ENCODE assay signal across 1 cellular context in the genomic region with DNA sequence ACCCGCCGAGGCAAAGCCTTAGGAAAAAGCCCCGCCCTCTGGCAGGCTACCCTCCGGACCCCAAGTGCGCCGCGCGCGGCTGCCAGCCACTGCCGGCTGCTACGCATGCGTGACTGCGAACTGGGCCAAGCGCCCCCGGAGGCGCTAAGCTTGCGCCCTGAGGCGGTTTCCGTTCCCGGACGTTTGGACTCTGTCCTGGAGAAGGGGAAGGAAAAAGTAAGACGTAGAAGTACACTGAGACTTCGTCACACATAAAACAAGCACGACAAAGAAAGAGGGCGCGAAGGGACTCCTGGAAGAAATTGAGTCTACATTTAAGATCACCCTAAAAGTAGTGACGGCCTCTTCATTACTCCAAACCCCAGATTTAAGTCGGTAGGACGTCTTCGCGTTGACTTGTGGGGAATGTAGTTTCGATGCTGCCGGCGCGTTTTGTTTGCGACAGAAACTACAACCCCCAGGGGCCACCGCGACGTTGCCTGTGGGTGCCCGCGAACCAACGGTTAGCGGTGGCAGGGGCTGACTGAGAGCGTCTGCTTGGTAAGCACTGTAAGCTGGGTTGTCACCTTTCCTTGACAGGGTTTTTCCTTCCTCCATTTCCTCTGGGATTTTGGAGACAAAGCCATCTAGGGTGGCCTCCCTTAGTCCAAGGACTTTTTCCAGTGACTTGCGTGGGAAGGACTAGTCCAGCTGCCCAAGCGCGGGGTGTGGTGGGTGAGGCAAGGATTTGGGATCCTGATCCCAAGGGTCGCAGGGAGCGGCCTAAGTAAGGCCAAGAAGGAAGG.
TF ChIP-seq lines count a peak whose summit lies in the region.

A gene (plus strand): TSS at position 472 of the 785 bp plus-strand sequence. CDS start 49,715 bp downstream, outside the sequence.

TF ChIP-seq in K562, 482 proteins besides CTCF, POLR2A, EP300 and RAD21 (continued from another document and continues in another):
- TF ChIP-seq JUND (IDR thresholded peaks at IDR 0.05; ENCODE audit: borderline replicate concordance, low read depth, low read length): peak; percentile 20; the same call in 1 of the 2 replicates
- TF ChIP-seq JUND (tag; IDR thresholded peaks at IDR 0.05; ENCODE audit: borderline replicate concordance, low read depth, low read length): no peak
- TF ChIP-seq PHF8 (IDR thresholded peaks at IDR 0.05; ENCODE audit: borderline replicate concordance, low read length): peak; percentile 78
- TF ChIP-seq ILF3 (IDR thresholded peaks at IDR 0.05; ENCODE audit: borderline replicate concordance): no peak
- TF ChIP-seq, protein P1, sequence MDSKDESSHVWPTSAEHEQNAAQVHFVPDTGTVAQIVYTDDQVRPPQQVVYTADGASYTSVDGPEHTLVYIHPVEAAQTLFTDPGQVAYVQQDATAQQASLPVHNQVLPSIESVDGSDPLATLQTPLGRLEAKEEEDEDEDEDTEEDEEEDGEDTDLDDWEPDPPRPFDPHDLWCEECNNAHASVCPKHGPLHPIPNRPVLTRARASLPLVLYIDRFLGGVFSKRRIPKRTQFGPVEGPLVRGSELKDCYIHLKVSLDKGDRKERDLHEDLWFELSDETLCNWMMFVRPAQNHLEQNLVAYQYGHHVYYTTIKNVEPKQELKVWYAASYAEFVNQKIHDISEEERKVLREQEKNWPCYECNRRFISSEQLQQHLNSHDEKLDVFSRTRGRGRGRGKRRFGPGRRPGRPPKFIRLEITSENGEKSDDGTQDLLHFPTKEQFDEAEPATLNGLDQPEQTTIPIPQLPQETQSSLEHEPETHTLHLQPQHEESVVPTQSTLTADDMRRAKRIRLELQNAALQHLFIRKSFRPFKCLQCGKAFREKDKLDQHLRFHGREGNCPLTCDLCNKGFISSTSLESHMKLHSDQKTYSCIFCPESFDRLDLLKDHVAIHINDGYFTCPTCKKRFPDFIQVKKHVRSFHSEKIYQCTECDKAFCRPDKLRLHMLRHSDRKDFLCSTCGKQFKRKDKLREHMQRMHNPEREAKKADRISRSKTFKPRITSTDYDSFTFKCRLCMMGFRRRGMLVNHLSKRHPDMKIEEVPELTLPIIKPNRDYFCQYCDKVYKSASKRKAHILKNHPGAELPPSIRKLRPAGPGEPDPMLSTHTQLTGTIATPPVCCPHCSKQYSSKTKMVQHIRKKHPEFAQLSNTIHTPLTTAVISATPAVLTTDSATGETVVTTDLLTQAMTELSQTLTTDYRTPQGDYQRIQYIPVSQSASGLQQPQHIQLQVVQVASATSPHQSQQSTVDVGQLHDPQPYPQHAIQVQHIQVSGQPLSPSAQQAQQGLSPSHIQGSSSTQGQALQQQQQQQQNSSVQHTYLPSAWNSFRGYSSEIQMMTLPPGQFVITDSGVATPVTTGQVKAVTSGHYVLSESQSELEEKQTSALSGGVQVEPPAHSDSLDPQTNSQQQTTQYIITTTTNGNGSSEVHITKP (IDR thresholded peaks at IDR 0.05; ENCODE audit: partially characterized antibody): peak; percentile 97
- TF ChIP-seq DIDO1 (tag; IDR thresholded peaks at IDR 0.05; ENCODE audit: low read depth): peak; percentile 89
- TF ChIP-seq, protein P2, sequence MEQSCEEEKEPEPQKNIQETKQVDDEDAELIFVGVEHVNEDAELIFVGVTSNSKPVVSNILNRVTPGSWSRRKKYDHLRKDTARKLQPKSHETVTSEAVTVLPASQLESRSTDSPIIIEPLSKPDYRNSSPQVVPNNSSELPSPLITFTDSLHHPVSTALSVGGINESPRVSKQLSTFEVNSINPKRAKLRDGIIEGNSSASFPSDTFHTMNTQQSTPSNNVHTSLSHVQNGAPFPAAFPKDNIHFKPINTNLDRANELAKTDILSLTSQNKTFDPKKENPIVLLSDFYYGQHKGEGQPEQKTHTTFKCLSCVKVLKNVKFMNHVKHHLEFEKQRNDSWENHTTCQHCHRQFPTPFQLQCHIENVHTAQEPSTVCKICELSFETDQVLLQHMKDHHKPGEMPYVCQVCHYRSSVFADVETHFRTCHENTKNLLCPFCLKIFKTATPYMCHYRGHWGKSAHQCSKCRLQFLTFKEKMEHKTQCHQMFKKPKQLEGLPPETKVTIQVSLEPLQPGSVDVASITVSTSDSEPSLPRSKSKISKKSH (CRISPR knock-in tag; IDR thresholded peaks at IDR 0.05): no peak
- TF ChIP-seq, protein P3, sequence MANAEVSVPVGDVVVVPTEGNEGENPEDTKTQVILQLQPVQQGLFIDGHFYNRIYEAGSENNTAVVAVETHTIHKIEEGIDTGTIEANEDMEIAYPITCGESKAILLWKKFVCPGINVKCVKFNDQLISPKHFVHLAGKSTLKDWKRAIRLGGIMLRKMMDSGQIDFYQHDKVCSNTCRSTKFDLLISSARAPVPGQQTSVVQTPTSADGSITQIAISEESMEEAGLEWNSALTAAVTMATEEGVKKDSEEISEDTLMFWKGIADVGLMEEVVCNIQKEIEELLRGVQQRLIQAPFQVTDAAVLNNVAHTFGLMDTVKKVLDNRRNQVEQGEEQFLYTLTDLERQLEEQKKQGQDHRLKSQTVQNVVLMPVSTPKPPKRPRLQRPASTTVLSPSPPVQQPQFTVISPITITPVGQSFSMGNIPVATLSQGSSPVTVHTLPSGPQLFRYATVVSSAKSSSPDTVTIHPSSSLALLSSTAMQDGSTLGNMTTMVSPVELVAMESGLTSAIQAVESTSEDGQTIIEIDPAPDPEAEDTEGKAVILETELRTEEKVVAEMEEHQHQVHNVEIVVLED (CRISPR knock-in tag; IDR thresholded peaks at IDR 0.05): peak; percentile 64
- TF ChIP-seq, protein P4, sequence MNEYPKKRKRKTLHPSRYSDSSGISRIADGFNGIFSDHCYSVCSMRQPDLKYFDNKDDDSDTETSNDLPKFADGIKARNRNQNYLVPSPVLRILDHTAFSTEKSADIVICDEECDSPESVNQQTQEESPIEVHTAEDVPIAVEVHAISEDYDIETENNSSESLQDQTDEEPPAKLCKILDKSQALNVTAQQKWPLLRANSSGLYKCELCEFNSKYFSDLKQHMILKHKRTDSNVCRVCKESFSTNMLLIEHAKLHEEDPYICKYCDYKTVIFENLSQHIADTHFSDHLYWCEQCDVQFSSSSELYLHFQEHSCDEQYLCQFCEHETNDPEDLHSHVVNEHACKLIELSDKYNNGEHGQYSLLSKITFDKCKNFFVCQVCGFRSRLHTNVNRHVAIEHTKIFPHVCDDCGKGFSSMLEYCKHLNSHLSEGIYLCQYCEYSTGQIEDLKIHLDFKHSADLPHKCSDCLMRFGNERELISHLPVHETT (CRISPR knock-in tag; conservative IDR thresholded peaks at IDR 0.05 in 1 of 2, IDR thresholded peaks at IDR 0.05 in 1 of 2): peak in 1 of 2 experiments; percentile 75; a peak in 1 of 4 replicates
- TF ChIP-seq, protein P5, sequence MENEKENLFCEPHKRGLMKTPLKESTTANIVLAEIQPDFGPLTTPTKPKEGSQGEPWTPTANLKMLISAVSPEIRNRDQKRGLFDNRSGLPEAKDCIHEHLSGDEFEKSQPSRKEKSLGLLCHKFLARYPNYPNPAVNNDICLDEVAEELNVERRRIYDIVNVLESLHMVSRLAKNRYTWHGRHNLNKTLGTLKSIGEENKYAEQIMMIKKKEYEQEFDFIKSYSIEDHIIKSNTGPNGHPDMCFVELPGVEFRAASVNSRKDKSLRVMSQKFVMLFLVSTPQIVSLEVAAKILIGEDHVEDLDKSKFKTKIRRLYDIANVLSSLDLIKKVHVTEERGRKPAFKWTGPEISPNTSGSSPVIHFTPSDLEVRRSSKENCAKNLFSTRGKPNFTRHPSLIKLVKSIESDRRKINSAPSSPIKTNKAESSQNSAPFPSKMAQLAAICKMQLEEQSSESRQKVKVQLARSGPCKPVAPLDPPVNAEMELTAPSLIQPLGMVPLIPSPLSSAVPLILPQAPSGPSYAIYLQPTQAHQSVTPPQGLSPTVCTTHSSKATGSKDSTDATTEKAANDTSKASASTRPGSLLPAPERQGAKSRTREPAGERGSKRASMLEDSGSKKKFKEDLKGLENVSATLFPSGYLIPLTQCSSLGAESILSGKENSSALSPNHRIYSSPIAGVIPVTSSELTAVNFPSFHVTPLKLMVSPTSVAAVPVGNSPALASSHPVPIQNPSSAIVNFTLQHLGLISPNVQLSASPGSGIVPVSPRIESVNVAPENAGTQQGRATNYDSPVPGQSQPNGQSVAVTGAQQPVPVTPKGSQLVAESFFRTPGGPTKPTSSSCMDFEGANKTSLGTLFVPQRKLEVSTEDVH (IDR thresholded peaks at IDR 0.05; ENCODE audit: low read depth, partially characterized antibody): peak; percentile 63
- peak; percentile 97 for TF ChIP-seq CREB1 (IDR thresholded peaks at IDR 0.05)
- TF ChIP-seq CREB1 (CRISPR knock-in tag; IDR thresholded peaks at IDR 0.05): peak; percentile 98
- no peak for TF ChIP-seq KDM2B (CRISPR knock-in tag; IDR thresholded peaks at IDR 0.05)
- TF ChIP-seq KDM5B (IDR thresholded peaks at IDR 0.05; ENCODE audit: insufficient replicate concordance, low read depth, low read length): peak; percentile 55
- no peak for TF ChIP-seq ZNF184 (CRISPR knock-in tag; IDR thresholded peaks at IDR 0.05)
- TF ChIP-seq, protein P6, sequence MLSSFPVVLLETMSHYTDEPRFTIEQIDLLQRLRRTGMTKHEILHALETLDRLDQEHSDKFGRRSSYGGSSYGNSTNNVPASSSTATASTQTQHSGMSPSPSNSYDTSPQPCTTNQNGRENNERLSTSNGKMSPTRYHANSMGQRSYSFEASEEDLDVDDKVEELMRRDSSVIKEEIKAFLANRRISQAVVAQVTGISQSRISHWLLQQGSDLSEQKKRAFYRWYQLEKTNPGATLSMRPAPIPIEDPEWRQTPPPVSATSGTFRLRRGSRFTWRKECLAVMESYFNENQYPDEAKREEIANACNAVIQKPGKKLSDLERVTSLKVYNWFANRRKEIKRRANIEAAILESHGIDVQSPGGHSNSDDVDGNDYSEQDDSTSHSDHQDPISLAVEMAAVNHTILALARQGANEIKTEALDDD (IDR thresholded peaks at IDR 0.05): peak; percentile 75
- TF ChIP-seq, protein P7, sequence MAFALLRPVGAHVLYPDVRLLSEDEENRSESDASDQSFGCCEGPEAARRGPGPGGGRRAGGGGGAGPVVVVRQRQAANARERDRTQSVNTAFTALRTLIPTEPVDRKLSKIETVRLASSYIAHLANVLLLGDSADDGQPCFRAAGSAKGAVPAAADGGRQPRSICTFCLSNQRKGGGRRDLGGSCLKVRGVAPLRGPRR (CRISPR knock-in tag; IDR thresholded peaks at IDR 0.05): no peak
- TF ChIP-seq, protein P8, sequence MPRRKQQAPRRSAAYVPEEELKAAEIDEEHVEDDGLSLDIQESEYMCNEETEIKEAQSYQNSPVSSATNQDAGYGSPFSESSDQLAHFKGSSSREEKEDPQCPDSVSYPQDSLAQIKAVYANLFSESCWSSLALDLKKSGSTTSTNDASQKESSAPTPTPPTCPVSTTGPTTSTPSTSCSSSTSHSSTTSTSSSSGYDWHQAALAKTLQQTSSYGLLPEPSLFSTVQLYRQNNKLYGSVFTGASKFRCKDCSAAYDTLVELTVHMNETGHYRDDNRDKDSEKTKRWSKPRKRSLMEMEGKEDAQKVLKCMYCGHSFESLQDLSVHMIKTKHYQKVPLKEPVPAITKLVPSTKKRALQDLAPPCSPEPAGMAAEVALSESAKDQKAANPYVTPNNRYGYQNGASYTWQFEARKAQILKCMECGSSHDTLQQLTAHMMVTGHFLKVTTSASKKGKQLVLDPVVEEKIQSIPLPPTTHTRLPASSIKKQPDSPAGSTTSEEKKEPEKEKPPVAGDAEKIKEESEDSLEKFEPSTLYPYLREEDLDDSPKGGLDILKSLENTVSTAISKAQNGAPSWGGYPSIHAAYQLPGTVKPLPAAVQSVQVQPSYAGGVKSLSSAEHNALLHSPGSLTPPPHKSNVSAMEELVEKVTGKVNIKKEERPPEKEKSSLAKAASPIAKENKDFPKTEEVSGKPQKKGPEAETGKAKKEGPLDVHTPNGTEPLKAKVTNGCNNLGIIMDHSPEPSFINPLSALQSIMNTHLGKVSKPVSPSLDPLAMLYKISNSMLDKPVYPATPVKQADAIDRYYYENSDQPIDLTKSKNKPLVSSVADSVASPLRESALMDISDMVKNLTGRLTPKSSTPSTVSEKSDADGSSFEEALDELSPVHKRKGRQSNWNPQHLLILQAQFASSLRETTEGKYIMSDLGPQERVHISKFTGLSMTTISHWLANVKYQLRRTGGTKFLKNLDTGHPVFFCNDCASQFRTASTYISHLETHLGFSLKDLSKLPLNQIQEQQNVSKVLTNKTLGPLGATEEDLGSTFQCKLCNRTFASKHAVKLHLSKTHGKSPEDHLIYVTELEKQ (CRISPR knock-in tag; IDR thresholded peaks at IDR 0.05): no peak
- no peak for TF ChIP-seq ZNF174 (CRISPR knock-in tag; IDR thresholded peaks at IDR 0.05)
- no peak for TF ChIP-seq ILK (tag; IDR thresholded peaks at IDR 0.05; ENCODE audit: borderline replicate concordance, low read depth)
- TF ChIP-seq, protein P9, sequence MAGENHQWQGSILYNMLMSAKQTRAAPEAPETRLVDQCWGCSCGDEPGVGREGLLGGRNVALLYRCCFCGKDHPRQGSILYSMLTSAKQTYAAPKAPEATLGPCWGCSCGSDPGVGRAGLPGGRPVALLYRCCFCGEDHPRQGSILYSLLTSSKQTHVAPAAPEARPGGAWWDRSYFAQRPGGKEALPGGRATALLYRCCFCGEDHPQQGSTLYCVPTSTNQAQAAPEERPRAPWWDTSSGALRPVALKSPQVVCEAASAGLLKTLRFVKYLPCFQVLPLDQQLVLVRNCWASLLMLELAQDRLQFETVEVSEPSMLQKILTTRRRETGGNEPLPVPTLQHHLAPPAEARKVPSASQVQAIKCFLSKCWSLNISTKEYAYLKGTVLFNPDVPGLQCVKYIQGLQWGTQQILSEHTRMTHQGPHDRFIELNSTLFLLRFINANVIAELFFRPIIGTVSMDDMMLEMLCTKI (IDR thresholded peaks at IDR 0.05; ENCODE audit: partially characterized antibody): no peak
- no peak for TF ChIP-seq ZNF3 (CRISPR knock-in tag; IDR thresholded peaks at IDR 0.05)
- TF ChIP-seq ZFP36 (IDR thresholded peaks at IDR 0.05; ENCODE audit: low read depth, low read length, partially characterized antibody): no peak
- peak; percentile 37 for TF ChIP-seq TAF9B (IDR thresholded peaks at IDR 0.05; ENCODE audit: partially characterized antibody)
